ENCODE assay signal across 8 cellular contexts in genomic region chrX:15336023-15336413, GRCh38. TPM values are rescaled to one million over a fixed set of nuclear protein-coding genes. Genes with fewer than 3 reads are reported as not detected.
DNase-seq lines count a peak whose midpoint lies in the region; ATAC-seq and TF ChIP-seq lines count a peak whose summit lies in the region.

No MANE protein-coding gene starts in this region.

- H3K4me3 ChIP-seq in DOHH2 (ENCODE audit: low read length) (peak overlapping the region; percentile 87), epithelial cell of proximal tubule (ENCODE audit: low read depth, low read length) (peak overlapping the region; percentile 59), neuron (ENCODE audit: low read length) (peak overlapping the region; percentile 62)

- H3K4me1 ChIP-seq in DOHH2 (ENCODE audit: control insufficient read depth, low read length) (peaks cover 8% of the 10 kb centered on the region), neuron (ENCODE audit: insufficient read depth, low read length) (peaks cover 19% of the 10 kb centered on the region)

- H3K27ac ChIP-seq in DOHH2 (ENCODE audit: low read depth, low read length), result no peak overlapping the region

- DNase-seq in NCI-H1105 treated with DMSO at 0.1 percent for 48 hours (lab: John Stamatoyannopoulos, UW) (peak; percentile 43), epithelial cell of proximal tubule (ENCODE audit: low read depth) (peak; percentile 43), GDM1 (lab: John Stamatoyannopoulos, UW) (no peak)
- peak; percentile 11 to 15 for DNase-seq in activated CD4-positive, alpha-beta T cell treated with anti-CD3 and anti-CD28 coated beads, Interleukin-2, amount 50 U/mL, for 4 hours

- H3F3A ChIP-seq in DOHH2 (ENCODE audit: control insufficient read depth, insufficient read depth), result no peaks in the 10 kb centered on the region

- H3K9me3 ChIP-seq in DOHH2 (ENCODE audit: control insufficient read depth, insufficient read depth, low read length) (no peaks in the 10 kb centered on the region), neuron (ENCODE audit: low read length) (no peaks in the 10 kb centered on the region)

- no peaks in the 10 kb centered on the region for H4K20me1 ChIP-seq in DOHH2 (ENCODE audit: control insufficient read depth, insufficient read depth, low read depth, low read length)

- H3K36me3 ChIP-seq in DOHH2 (ENCODE audit: control insufficient read depth, low read length) (peaks cover 19% of the 10 kb centered on the region), neuron (ENCODE audit: insufficient read depth, low read length) (peaks cover 2% of the 10 kb centered on the region)

- ATAC-seq in HG02884 (IDR thresholded peaks at IDR 0.05; ENCODE audit: unreplicated experiment), result no peak
- ATAC-seq in GM21619 (IDR thresholded peaks at IDR 0.05; ENCODE audit: unreplicated experiment), result no peak

- peak overlapping the region; percentile 88 for H3K4me2 ChIP-seq in DOHH2 (ENCODE audit: low read length)

- H3K27me3 ChIP-seq in DOHH2 (ENCODE audit: control insufficient read depth, low read length), result no peaks in the 10 kb centered on the region; the same call in 1 of the 2 replicates
- H3K27me3 ChIP-seq in neuron (ENCODE audit: insufficient read depth, low read length), result no peaks in the 10 kb centered on the region

- TF ChIP-seq CTCF in DOHH2 (IDR thresholded peaks at IDR 0.05; ENCODE audit: low read depth, low read length, poor library complexity, severe bottlenecking) (no peak), epithelial cell of proximal tubule (conservative IDR thresholded peaks at IDR 0.05; ENCODE audit: low read depth, low read length) (no peak)

- peak overlapping the region; percentile 38 for H2AFZ ChIP-seq in neuron (ENCODE audit: low read depth, low read length)

- peaks cover 31% of the 10 kb centered on the region for H3K79me2 ChIP-seq in DOHH2 (ENCODE audit: control insufficient read depth, low read length)

- no peaks in the 10 kb centered on the region for H3K9me2 ChIP-seq in DOHH2 (replicated peaks; ENCODE audit: control insufficient read depth, low read length)

RNA-seq across cellular contexts. Expression of gene PIGA, which starts 0.7 kb away (rescaled TPM):
- 8.8 and 9.5 TPM in 2 replicates for total RNA-seq in epithelial cell of proximal tubule

RNA-seq across cellular contexts. Expression of gene ASB11, which starts 20.6 kb away (rescaled TPM):
- not detected in 2 replicates for total RNA-seq in epithelial cell of proximal tubule

RNA-seq across cellular contexts. Expression of gene VEGFD, which starts 48.2 kb away (rescaled TPM):
- not detected in 2 replicates for total RNA-seq in epithelial cell of proximal tubule
